1 cellular context compared by ENCODE assay signal in the genomic region with DNA sequence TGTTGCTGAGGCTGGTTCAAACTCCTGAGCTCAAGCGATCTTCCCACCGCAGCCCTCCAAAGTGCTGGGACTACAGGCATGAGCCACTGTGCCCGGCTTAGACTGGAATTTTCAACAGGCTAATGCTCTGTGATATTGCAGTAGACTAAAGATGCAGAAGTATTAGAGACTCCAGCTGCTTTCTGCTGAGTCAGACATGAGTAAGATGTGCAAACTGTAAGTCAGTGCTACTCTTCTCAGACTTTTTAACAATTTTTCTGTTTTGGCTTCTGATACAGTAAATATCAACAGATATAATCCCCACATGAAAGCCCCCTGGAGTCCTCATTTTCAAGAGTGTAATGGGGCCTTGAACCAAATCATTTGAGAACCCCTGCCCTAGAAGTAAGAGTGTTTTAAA.
A peak's percentile ranks its signal among the peaks of the same experiment; 100 is the strongest.
TF ChIP-seq lines count a peak whose summit lies in the region.

No MANE protein-coding gene starts in this region.

TF ChIP-seq in GM12878, 131 proteins besides CTCF, POLR2A, EP300 and RAD21:
- TF ChIP-seq, protein P1, sequence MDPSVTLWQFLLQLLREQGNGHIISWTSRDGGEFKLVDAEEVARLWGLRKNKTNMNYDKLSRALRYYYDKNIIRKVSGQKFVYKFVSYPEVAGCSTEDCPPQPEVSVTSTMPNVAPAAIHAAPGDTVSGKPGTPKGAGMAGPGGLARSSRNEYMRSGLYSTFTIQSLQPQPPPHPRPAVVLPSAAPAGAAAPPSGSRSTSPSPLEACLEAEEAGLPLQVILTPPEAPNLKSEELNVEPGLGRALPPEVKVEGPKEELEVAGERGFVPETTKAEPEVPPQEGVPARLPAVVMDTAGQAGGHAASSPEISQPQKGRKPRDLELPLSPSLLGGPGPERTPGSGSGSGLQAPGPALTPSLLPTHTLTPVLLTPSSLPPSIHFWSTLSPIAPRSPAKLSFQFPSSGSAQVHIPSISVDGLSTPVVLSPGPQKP (IDR thresholded peaks at IDR 0.05; ENCODE audit: low read depth, low read length), result no peak
- peak; percentile 53 for TF ChIP-seq BCL3 (IDR thresholded peaks at IDR 0.05; ENCODE audit: borderline replicate concordance, insufficient read depth, low read depth, low read length, poor library complexity, severe bottlenecking)
